23 cellular contexts compared by ENCODE assay signal in genomic region chr9:125626187-125626586, GRCh38.
DNase-seq lines count a peak whose midpoint lies in the region; ATAC-seq and TF ChIP-seq lines count a peak whose summit lies in the region.
"Had no signal": no experiment of that assay in that cellular context is flagged by ENCODE, and none has a peak within 500 bp of the region (broad histone marks: within the 10 kb centered on the region; RNA-seq: fewer than 3 reads in every experiment).

No MANE protein-coding gene starts in this region.

- no peaks in the 10 kb centered on the region for H3K9me3 ChIP-seq in H9 (ENCODE audit: control insufficient read depth, low read depth, low read length)
- H3K9me3 ChIP-seq: lower lobe of right lung, spleen had no signal

- no peak overlapping the region for H3K9ac ChIP-seq in H9 (ENCODE audit: extremely low read depth, insufficient read length, low read length)

- DNase-seq in Daoy (ENCODE audit: low read depth) (peak; percentile 40), M059J (ENCODE audit: low read depth) (peak; percentile 79), astrocyte of the hippocampus (ENCODE audit: low read depth, low spot score) (peak; percentile 59), iris pigment epithelial cell (ENCODE audit: low read depth) (peak; percentile 67), GM23338 (ENCODE audit: low spot score) (no peak), H9 (no peak)
- no peak for DNase-seq in activated effector memory CD4-positive, alpha-beta T cell treated with Interleukin-2 at 50 U/mL for 16 hours
- DNase-seq in activated CD8-positive, alpha-beta memory T cell treated with anti-CD3 and anti-CD28 coated beads, Interleukin-2, amount 50 U/mL, for 4 hours = no peak
- DNase-seq: activated CD4-positive, CD25-positive, alpha-beta regulatory T cell treated with anti-CD3 and anti-CD28 coated beads, Interleukin-2, amount 50 U/mL, for 72 hours; activated CD8-positive, alpha-beta memory T cell treated with anti-CD3 and anti-CD28 coated beads for 24 hours; activated T-cell treated with anti-CD3 and anti-CD28 coated beads, Interleukin-2, amount 50 U/mL, for 48 hours; CD4-positive, alpha-beta memory T cell; foreskin keratinocyte; hippocampal formation; lower lobe of right lung; NCI-H1930; spleen; stimulated activated CD4-positive, alpha-beta T cell treated with anti-CD3 and anti-CD28 coated beads, Interleukin-4, amount 100 ng/mL, for 4 hours; T1000 had no signal

- no peak overlapping the region for H2BK120ac ChIP-seq in H9 (ENCODE audit: low read depth, low read length, poor library complexity, severe bottlenecking)

- no peak overlapping the region for H3K23ac ChIP-seq in H9 (ENCODE audit: insufficient read length, low read depth, low read length)

- H3K9me2 ChIP-seq in GM23338 (ENCODE audit: insufficient read depth) = no peaks in the 10 kb centered on the region

- no peak overlapping the region for H3K4me2 ChIP-seq in GM23338
- no peak overlapping the region for H3K4me2 ChIP-seq in H9 (ENCODE audit: insufficient read depth, insufficient read length, low read length)

- H4K5ac ChIP-seq in H9 (ENCODE audit: insufficient read length, low read depth, low read length) = no peak overlapping the region

- no peaks in the 10 kb centered on the region for H3K79me1 ChIP-seq in H9 (ENCODE audit: insufficient read depth, low read depth, low read length, poor library complexity, severe bottlenecking)

- peaks cover 21% of the 10 kb centered on the region for H3K36me3 Mint-ChIP-seq in GM23338 (ENCODE audit: low read depth)
- H3K36me3 Mint-ChIP-seq in H9 (ENCODE audit: insufficient read depth in 1 of 3, low read depth in 3 of 3) = peaks cover 10 to 12% (median 10%) of the 10 kb centered on the region in 3 experiments

- peaks cover 8% of the 10 kb centered on the region; the same call in 1 of the 2 replicates for H4K20me1 ChIP-seq in GM23338 (replicated peaks; ENCODE audit: insufficient read depth)
- no peaks in the 10 kb centered on the region for H4K20me1 ChIP-seq in H9 (ENCODE audit: control insufficient read depth, insufficient read depth, insufficient read length)

- H3F3A ChIP-seq in GM23338 (replicated peaks; ENCODE audit: low read depth) = 0 out of 2 replicates have a peak, but pooled peaks cover 4% of the 10 kb centered on the region

- H3K27me3 Mint-ChIP-seq in GM23338 (ENCODE audit: insufficient read depth, low read depth, poor library complexity) = peaks cover 4% of the 10 kb centered on the region
- H3K27me3 Mint-ChIP-seq in H9 (ENCODE audit: low read depth) = no peaks in the 10 kb centered on the region
- H3K27me3 Mint-ChIP-seq: brain; CD4-positive, alpha-beta memory T cell; type B pancreatic cell had no signal

- H3K79me2 ChIP-seq in GM23338 (replicated peaks; ENCODE audit: insufficient read depth) (peaks cover 66% of the 10 kb centered on the region), H9 (ENCODE audit: insufficient read depth, low read length) (peaks cover 2% of the 10 kb centered on the region; the same call in 1 of the 2 replicates)

- no peak overlapping the region for H2BK20ac ChIP-seq in H9 (ENCODE audit: low read depth, low read length, poor library complexity, severe bottlenecking)

- H3K9me3 Mint-ChIP-seq in GM23338 (peaks cover 20% of the 10 kb centered on the region; the same call in 2 of the 3 replicates), H9 (peaks cover 10 to 13% of the 10 kb centered on the region in 2 experiments)
- H3K9me3 Mint-ChIP-seq: activated naive CD4-positive, alpha-beta T cell treated with anti-CD3 and anti-CD28 coated beads, Interleukin-2, amount 50 U/mL, for 72 hours; CD4-positive, alpha-beta memory T cell had no signal

- H2AK5ac ChIP-seq in H9 (ENCODE audit: insufficient read length, low read length) = no peak overlapping the region

- H3K4me1 ChIP-seq in GM23338 (ENCODE audit: insufficient read depth) (peaks cover 14% of the 10 kb centered on the region), H9 (ENCODE audit: insufficient read depth, low read length) (no peaks in the 10 kb centered on the region)

- H2AFZ ChIP-seq in GM23338 = no peak overlapping the region
- H2AFZ ChIP-seq in H9 (ENCODE audit: low read length) = no peak overlapping the region

- no peaks in the 10 kb centered on the region for H3K36me3 ChIP-seq in GM23338 (ENCODE audit: insufficient read depth)
- H3K36me3 ChIP-seq: lower lobe of right lung, spleen had no signal

- TF ChIP-seq CTCF in GM23338 (conservative IDR thresholded peaks at IDR 0.05; ENCODE audit: low read depth in 2 of 2) = no peak
- TF ChIP-seq CTCF in H9 (conservative IDR thresholded peaks at IDR 0.05) = no peak

- H3K4me3 Mint-ChIP-seq in GM23338 = no peak overlapping the region
- H3K4me3 Mint-ChIP-seq in H9 = no peak overlapping the region
- H3K4me3 Mint-ChIP-seq: brain; CD4-positive, alpha-beta memory T cell; type B pancreatic cell had no signal

- no peak overlapping the region for H3K4ac ChIP-seq in H9 (ENCODE audit: low read depth, low read length)

- H3K23me2 ChIP-seq in H9 (ENCODE audit: insufficient read length, low read depth, low read length, poor library complexity, severe bottlenecking) = no peaks in the 10 kb centered on the region

- H2BK15ac ChIP-seq in H9 (ENCODE audit: low read depth, low read length) = no peak overlapping the region

- no peak overlapping the region for H2BK5ac ChIP-seq in H9 (ENCODE audit: insufficient read length, low read length)

- H3K4me1 Mint-ChIP-seq in GM23338 = peaks cover 5% of the 10 kb centered on the region
- H3K4me1 Mint-ChIP-seq in H9 = peaks cover 3 to 5% of the 10 kb centered on the region in 2 experiments

- H3K27ac Mint-ChIP-seq in GM23338 (no peak overlapping the region), H9 (peak overlapping the region in 1 of 3 experiments; percentile 82; a peak in 2 of 7 replicates)
- H3K27ac Mint-ChIP-seq: activated naive CD4-positive, alpha-beta T cell treated with anti-CD3 and anti-CD28 coated beads, Interleukin-2, amount 50 U/mL, for 72 hours; brain; CD4-positive, alpha-beta memory T cell; type B pancreatic cell had no signal

- H3T11ph ChIP-seq in H9 (ENCODE audit: low read length) = no peak overlapping the region

- no peak overlapping the region for H3K4me3 ChIP-seq in GM23338
- H3K4me3 ChIP-seq: lower lobe of right lung, spleen had no signal

- H3K18ac ChIP-seq in H9 (ENCODE audit: insufficient read length, low read depth, low read length) = no peak overlapping the region

- H3K56ac ChIP-seq in H9 (ENCODE audit: insufficient read length, low read depth, low read length) = no peak overlapping the region

- H2BK12ac ChIP-seq in H9 (ENCODE audit: insufficient read length, low read depth, low read length) = no peak overlapping the region

- H4K91ac ChIP-seq in H9 (ENCODE audit: insufficient read length, low read depth, low read length) = no peak overlapping the region

- ATAC-seq in GM23338 = no peak
- ATAC-seq: activated naive CD4-positive, alpha-beta T cell treated with anti-CD3 and anti-CD28 coated beads, Interleukin-2, amount 50 U/mL, for 72 hours; foreskin keratinocyte; HCT116; lower lobe of right lung had no signal

- no peak overlapping the region for H4K8ac ChIP-seq in H9 (replicated peaks; ENCODE audit: insufficient read length, low read depth, low read length)

- H3K14ac ChIP-seq in H9 (ENCODE audit: insufficient read depth, low read length) = no peak overlapping the region

- H3K27ac ChIP-seq in GM23338 (ENCODE audit: low read depth) (no peak overlapping the region), H9 (ENCODE audit: insufficient read length, low read depth, low read length) (no peak overlapping the region)
- H3K27ac ChIP-seq: foreskin keratinocyte, lower lobe of right lung, spleen had no signal

- H3K27me3 ChIP-seq in GM23338 (ENCODE audit: insufficient read depth) = no peaks in the 10 kb centered on the region
- no peaks in the 10 kb centered on the region for H3K27me3 ChIP-seq in H9 (ENCODE audit: insufficient read depth, low read length)
- H3K27me3 ChIP-seq: foreskin keratinocyte, spleen had no signal

TF ChIP-seq in GM23338, 12 proteins besides CTCF, POLR2A, EP300 and RAD21 (continues in another document):
- TF ChIP-seq, protein P1, sequence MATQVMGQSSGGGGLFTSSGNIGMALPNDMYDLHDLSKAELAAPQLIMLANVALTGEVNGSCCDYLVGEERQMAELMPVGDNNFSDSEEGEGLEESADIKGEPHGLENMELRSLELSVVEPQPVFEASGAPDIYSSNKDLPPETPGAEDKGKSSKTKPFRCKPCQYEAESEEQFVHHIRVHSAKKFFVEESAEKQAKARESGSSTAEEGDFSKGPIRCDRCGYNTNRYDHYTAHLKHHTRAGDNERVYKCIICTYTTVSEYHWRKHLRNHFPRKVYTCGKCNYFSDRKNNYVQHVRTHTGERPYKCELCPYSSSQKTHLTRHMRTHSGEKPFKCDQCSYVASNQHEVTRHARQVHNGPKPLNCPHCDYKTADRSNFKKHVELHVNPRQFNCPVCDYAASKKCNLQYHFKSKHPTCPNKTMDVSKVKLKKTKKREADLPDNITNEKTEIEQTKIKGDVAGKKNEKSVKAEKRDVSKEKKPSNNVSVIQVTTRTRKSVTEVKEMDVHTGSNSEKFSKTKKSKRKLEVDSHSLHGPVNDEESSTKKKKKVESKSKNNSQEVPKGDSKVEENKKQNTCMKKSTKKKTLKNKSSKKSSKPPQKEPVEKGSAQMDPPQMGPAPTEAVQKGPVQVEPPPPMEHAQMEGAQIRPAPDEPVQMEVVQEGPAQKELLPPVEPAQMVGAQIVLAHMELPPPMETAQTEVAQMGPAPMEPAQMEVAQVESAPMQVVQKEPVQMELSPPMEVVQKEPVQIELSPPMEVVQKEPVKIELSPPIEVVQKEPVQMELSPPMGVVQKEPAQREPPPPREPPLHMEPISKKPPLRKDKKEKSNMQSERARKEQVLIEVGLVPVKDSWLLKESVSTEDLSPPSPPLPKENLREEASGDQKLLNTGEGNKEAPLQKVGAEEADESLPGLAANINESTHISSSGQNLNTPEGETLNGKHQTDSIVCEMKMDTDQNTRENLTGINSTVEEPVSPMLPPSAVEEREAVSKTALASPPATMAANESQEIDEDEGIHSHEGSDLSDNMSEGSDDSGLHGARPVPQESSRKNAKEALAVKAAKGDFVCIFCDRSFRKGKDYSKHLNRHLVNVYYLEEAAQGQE (IDR thresholded peaks at IDR 0.05; ENCODE audit: unreplicated experiment) = no peak
- TF ChIP-seq ETS1 (IDR thresholded peaks at IDR 0.05) = no peak

Comparison
In these comparisons a context has a peak if more than half of its experiments do, and no peak if none do; other contexts are left out.
1. DNase-seq: peak in Daoy (single experiment), M059J (single experiment), astrocyte of the hippocampus (single experiment) and iris pigment epithelial cell (single experiment); none in GM23338 (single experiment), activated effector memory CD4-positive, alpha-beta T cell treated with Interleukin-2 at 50 U/mL for 16 hours (single experiment), activated CD8-positive, alpha-beta memory T cell treated with anti-CD3 and anti-CD28 coated beads, Interleukin-2, amount 50 U/mL, for 4 hours (single experiment) and H9 (single experiment).